ENCODE assay signal across 11 cellular contexts in the genomic region with DNA sequence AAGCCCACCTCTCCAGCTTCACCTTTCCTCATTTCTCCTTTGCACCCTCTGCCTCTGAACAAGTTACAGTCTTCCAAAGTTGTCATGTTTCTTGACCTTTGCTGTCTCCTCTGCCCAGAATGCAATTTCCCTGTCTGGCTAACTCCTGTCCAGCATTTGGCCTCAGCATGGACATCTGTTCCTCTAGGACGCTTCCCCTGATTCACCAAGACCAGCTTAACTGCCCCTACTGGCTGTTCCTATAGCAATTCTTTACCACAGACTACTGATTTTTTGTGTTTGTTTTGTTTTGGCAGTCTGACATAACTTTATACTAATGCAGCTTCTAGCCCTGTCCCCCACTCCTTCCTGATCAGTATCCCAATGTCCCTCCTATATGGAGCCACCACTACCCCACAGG. TPM values are rescaled to one million over a fixed set of nuclear protein-coding genes. Genes with fewer than 3 reads are reported as not detected.
A peak's percentile ranks its signal among the peaks of the same experiment; 100 is the strongest.
DNase-seq lines count a peak whose midpoint lies in the region; ATAC-seq, FAIRE-seq and TF ChIP-seq lines count a peak whose summit lies in the region.
"Had no signal": no experiment of that assay in that cellular context is flagged by ENCODE, and none has a peak within 500 bp of the region (broad histone marks: within the 10 kb centered on the region; RNA-seq: fewer than 3 reads in every experiment).

No MANE protein-coding gene starts in this region.

- H3K79me2 ChIP-seq in GM23248 (ENCODE audit: insufficient read depth), result no peaks in the 10 kb centered on the region

- no peak overlapping the region for H3K9ac ChIP-seq in GM23248

- in situ Hi-C loops in GM23248 (cut with MboI), result no loop called here

- no peak for ATAC-seq in activated naive CD8-positive, alpha-beta T cell treated with anti-CD3 and anti-CD28 coated beads, Interleukin-2, amount 10 ng/mL, durations not matched to agents 7 days and 5 days (ENCODE audit: low read depth)
- ATAC-seq in memory B cell (ENCODE audit: low read depth) (no peak), pancreas (no peak)

- H3K4me1 Mint-ChIP-seq in CD14-positive monocyte (peaks cover 28% of the 10 kb centered on the region), memory B cell (peaks cover 25% of the 10 kb centered on the region)
- H3K4me1 Mint-ChIP-seq in activated naive CD8-positive, alpha-beta T cell treated with anti-CD3 and anti-CD28 coated beads, Interleukin-2, amount 10 ng/mL, durations not matched to agents 7 days and 5 days, result peaks cover 28% of the 10 kb centered on the region

- peak overlapping the region in 1 of 2 donors; percentile 91 for H3K4me3 Mint-ChIP-seq in CD14-positive monocyte
- peak overlapping the region; percentile 74 for H3K4me3 Mint-ChIP-seq in activated naive CD8-positive, alpha-beta T cell treated with anti-CD3 and anti-CD28 coated beads, Interleukin-2, amount 10 ng/mL, durations not matched to agents 7 days and 5 days
- H3K4me3 Mint-ChIP-seq in memory B cell, result peak overlapping the region; percentile 90

- no peaks in the 10 kb centered on the region for H3K9me2 ChIP-seq in GM23248 (ENCODE audit: insufficient read depth)

- H3F3A ChIP-seq in GM23248 (ENCODE audit: insufficient read depth), result peaks cover 20% of the 10 kb centered on the region

- POLR2A ChIA-PET in activated naive CD8-positive, alpha-beta T cell treated with anti-CD3 and anti-CD28 coated beads, Interleukin-2, amount 10 ng/mL, durations not matched to agents 7 days and 5 days (lab: Charles Lee), result interaction anchor here (1.0 to 4.8 kb wide), 6 partner anchors 14 to 187 kb away, joined by 3 to 54 read pairs (median 6); partner anchors contain the start of genes ABCF1, GNL1 and PRR3

- no peak overlapping the region for H2AFZ ChIP-seq in GM23248

- no peak overlapping the region for H3K27ac ChIP-seq in GM23248
- no peak overlapping the region for H3K27ac ChIP-seq in pancreas

- H3K27ac Mint-ChIP-seq in CD14-positive monocyte (peak overlapping the region in 1 of 7 donors; percentile 41), memory B cell (peak overlapping the region; percentile 89)
- H3K27ac Mint-ChIP-seq in activated naive CD8-positive, alpha-beta T cell treated with anti-CD3 and anti-CD28 coated beads, Interleukin-2, amount 10 ng/mL, durations not matched to agents 7 days and 5 days, result peak overlapping the region; percentile 71

- 97 to 100% methylated on average over 1 of the region's 1 CpG for WGBS in GM23248 (ENCODE audit: low coverage in 1 of 2, low lambda C conversion rate in 2 of 2, missing lambda C conversion rate in 2 of 2), 2 experiments
- 66 to 78% methylated on average over 1 of the region's 1 CpG for WGBS in pancreas, 2 donors

- no peaks in the 10 kb centered on the region for H3K9me3 Mint-ChIP-seq in CD14-positive monocyte
- H3K9me3 Mint-ChIP-seq in activated naive CD8-positive, alpha-beta T cell treated with anti-CD3 and anti-CD28 coated beads, Interleukin-2, amount 10 ng/mL, durations not matched to agents 7 days and 5 days, result no peaks in the 10 kb centered on the region
- H3K9me3 Mint-ChIP-seq in memory B cell, result no peaks in the 10 kb centered on the region

- H3K36me3 ChIP-seq in GM23248 (ENCODE audit: low read depth) (no peaks in the 10 kb centered on the region; the same call in 1 of the 2 replicates), pancreas (peaks cover 0 to 10% (median 0%) of the 10 kb centered on the region in 3 donors)

- intact Hi-C loops in CD14-positive monocyte (cut with micrococcal nuclease), result loop anchor here (5.0 to 10.0 kb wide), 3 partner anchors 52 to 61 kb away; no protein-coding TSS in a partner anchor
- intact Hi-C loops in pancreas (cut with DNase I), result loop anchor here in 1 of 3 donors (10.0 kb wide), 1 partner anchor 182 kb away; the partner anchor contains the start of gene TUBB

- no peak for FAIRE-seq in pancreas (lab: Jason Lieb, UNC)

- H3K4me3 ChIP-seq in GM23248 (no peak overlapping the region), pancreas (no peak overlapping the region)

- peaks cover 15 to 23% of the 10 kb centered on the region in 2 donors for H3K36me3 Mint-ChIP-seq in CD14-positive monocyte
- peaks cover 4% of the 10 kb centered on the region for H3K36me3 Mint-ChIP-seq in activated naive CD8-positive, alpha-beta T cell treated with anti-CD3 and anti-CD28 coated beads, Interleukin-2, amount 10 ng/mL, durations not matched to agents 7 days and 5 days
- no peaks in the 10 kb centered on the region for H3K36me3 Mint-ChIP-seq in memory B cell

- H3K4me1 ChIP-seq in GM23248 (ENCODE audit: insufficient read depth) (peaks cover 3% of the 10 kb centered on the region), pancreas (peaks cover 0 to 4% (median 3%) of the 10 kb centered on the region in 3 donors)

- H4K20me1 ChIP-seq in GM23248 (ENCODE audit: insufficient read depth), result no peaks in the 10 kb centered on the region

- no peak for DNase-seq in CD14-positive monocyte (ENCODE audit: low spot score)
- DNase-seq in GM23248, result peak; percentile 23
- no peak for DNase-seq in activated naive CD8-positive, alpha-beta T cell treated with anti-CD3 and anti-CD28 coated beads, Interleukin-2, amount 10 ng/mL, durations not matched to agents 7 days and 5 days
- no peak for DNase-seq in memory B cell (ENCODE audit: low spot score in 2 of 2)
- no peak for DNase-seq in epidermal melanocyte (ENCODE audit: insufficient read length, low spot score)
- no peak for DNase-seq in NCI-H446 treated with DMSO at 0.1 percent for 48 hours (lab: John Stamatoyannopoulos, UW)
- no peak for DNase-seq in stimulated activated CD4-positive, alpha-beta T cell treated with anti-CD3 and anti-CD28 coated beads, Interleukin-4, amount 100 ng/mL, for 1 hour
- no peak for DNase-seq in pancreas
- DNase-seq: activated CD4-positive, CD25-positive, alpha-beta regulatory T cell treated with anti-CD3 and anti-CD28 coated beads, Interleukin-2, amount 50 U/mL, for 72 hours; aorta; left cardiac atrium had no signal

- H3K27me3 Mint-ChIP-seq in CD14-positive monocyte (ENCODE audit: low read depth in 3 of 3), result peaks cover 14 to 26% (median 21%) of the 10 kb centered on the region in 3 donors
- H3K27me3 Mint-ChIP-seq in activated naive CD8-positive, alpha-beta T cell treated with anti-CD3 and anti-CD28 coated beads, Interleukin-2, amount 10 ng/mL, durations not matched to agents 7 days and 5 days, result no peaks in the 10 kb centered on the region
- no peaks in the 10 kb centered on the region for H3K27me3 Mint-ChIP-seq in memory B cell

- no peak overlapping the region for H3K4me2 ChIP-seq in GM23248 (ENCODE audit: unreplicated experiment)

- H3K27me3 ChIP-seq in GM23248 (replicated peaks; ENCODE audit: insufficient read depth) (no peaks in the 10 kb centered on the region), pancreas (no peaks in the 10 kb centered on the region)

- H3K9me3 ChIP-seq in GM23248 (ENCODE audit: low read depth) (no peaks in the 10 kb centered on the region), pancreas (no peaks in the 10 kb centered on the region)

- TF ChIP-seq CTCF in CD14-positive monocyte (IDR thresholded peaks at IDR 0.05), result peak; percentile 11
- no peak for TF ChIP-seq CTCF in pancreas (IDR thresholded peaks at IDR 0.05)

RNA-seq across cellular contexts. Expression of gene GNL1, which starts 13.4 kb away (rescaled TPM):
- polyA plus RNA-seq in CD14-positive monocyte (10 to 100 TPM; 10.3 to 12.9 TPM), GM23248 (2016; fragmentation: Nextera tagmentation; extraction: Ambion mirVana) (72.1 and 78.9 TPM in 2 replicates), pancreas (10 to 100 TPM; 47.8 to 86.6 TPM)
- total RNA-seq in GM23248 (2014; rRNA removed; shearing (Covaris generic)), result 62.3 and 64.8 TPM in 2 replicates
- total RNA-seq in activated naive CD8-positive, alpha-beta T cell treated with anti-CD3 and anti-CD28 coated beads, Interleukin-2, amount 10 ng/mL, durations not matched to agents 7 days and 5 days, result 10 to 100 TPM; 84.3 to 88.6 TPM
- 10 to 100 TPM; 32.3 to 51.0 (median 38.1) TPM for total RNA-seq in pancreas

RNA-seq across cellular contexts. Expression of gene PRR3, which starts 14.2 kb away (rescaled TPM):
- 1 to 10 TPM; 2.8 to 3.6 TPM for polyA plus RNA-seq in CD14-positive monocyte
- 5.2 and 6.5 TPM in 2 replicates for total RNA-seq in GM23248 (2014; rRNA removed; shearing (Covaris generic))
- 7.1 and 7.3 TPM in 2 replicates for polyA plus RNA-seq in GM23248 (2016; fragmentation: Nextera tagmentation; extraction: Ambion mirVana)
- 10 to 100 TPM; 19.9 to 22.5 TPM for total RNA-seq in activated naive CD8-positive, alpha-beta T cell treated with anti-CD3 and anti-CD28 coated beads, Interleukin-2, amount 10 ng/mL, durations not matched to agents 7 days and 5 days
- 1 to 10 TPM; 2.2 to 4.7 (median 3.1) TPM for total RNA-seq in pancreas
- 1 to 10 TPM; 6.5 to 8.7 TPM for polyA plus RNA-seq in pancreas

RNA-seq across cellular contexts. Expression of gene ABCF1, which starts 28.3 kb away (rescaled TPM):
- polyA plus RNA-seq in CD14-positive monocyte (10 to 100 TPM in 1 of 2 donors, 1 to 10 TPM in 1; 7.5 to 14.6 TPM), GM23248 (2016; fragmentation: Nextera tagmentation; extraction: Ambion mirVana) (35.5 and 39.7 TPM in 2 replicates), pancreas (10 to 100 TPM; 21.6 to 24.9 TPM)
- 31.3 and 42.0 TPM in 2 replicates for total RNA-seq in GM23248 (2014; rRNA removed; shearing (Covaris generic))
- 10 to 100 TPM; 67.5 to 70.4 TPM for total RNA-seq in activated naive CD8-positive, alpha-beta T cell treated with anti-CD3 and anti-CD28 coated beads, Interleukin-2, amount 10 ng/mL, durations not matched to agents 7 days and 5 days
- total RNA-seq in pancreas, result 10 to 100 TPM; 17.4 to 30.7 (median 24.9) TPM

RNA-seq across cellular contexts. Expression of gene HLA-E, which starts 53.6 kb away (rescaled TPM):
- polyA plus RNA-seq in CD14-positive monocyte, result 100 to 1,000 TPM; 870 to 944 TPM
- total RNA-seq in GM23248 (2014; rRNA removed; shearing (Covaris generic)), result 190 and 203 TPM in 2 replicates
- 123 and 130 TPM in 2 replicates for polyA plus RNA-seq in GM23248 (2016; fragmentation: Nextera tagmentation; extraction: Ambion mirVana)
- total RNA-seq in activated naive CD8-positive, alpha-beta T cell treated with anti-CD3 and anti-CD28 coated beads, Interleukin-2, amount 10 ng/mL, durations not matched to agents 7 days and 5 days, result 100 to 1,000 TPM; 957 to 962 TPM
- 100 to 1,000 TPM in 2 of 6 donors, 10 to 100 TPM in 4; 65.7 to 158 (median 81.1) TPM for total RNA-seq in pancreas
- polyA plus RNA-seq in pancreas, result 100 to 1,000 TPM in 1 of 2 donors, 10 to 100 TPM in 1; 85.3 to 131 TPM
